Comparison of ENCODE assay signal across 11 cellular contexts in genomic region chr9:133869674-133870419, GRCh38.
DNase-seq lines count a peak whose midpoint lies in the region; ATAC-seq and TF ChIP-seq lines count a peak whose summit lies in the region.
"Had no signal": no experiment of that assay in that cellular context is flagged by ENCODE, and none has a peak within 500 bp of the region (broad histone marks: within the 10 kb centered on the region; RNA-seq: fewer than 3 reads in every experiment).

No MANE protein-coding gene starts in this region.

- H3K4me1 ChIP-seq in mesodermal cell (ENCODE audit: control insufficient read depth, insufficient read depth, low read length, poor library complexity, severe bottlenecking), result peaks cover 26% of the 10 kb centered on the region

- TF ChIP-seq CTCF in coronary artery (IDR thresholded peaks at IDR 0.05), result no peak

- H3K9me3 ChIP-seq in mesodermal cell (ENCODE audit: control insufficient read depth, low read length), result peaks cover 8% of the 10 kb centered on the region

- H3K36me3 ChIP-seq in mesodermal cell (ENCODE audit: control insufficient read depth, insufficient read depth, low read length), result peaks cover 8% of the 10 kb centered on the region

- WGBS in mesodermal cell (ENCODE audit: insufficient coverage in 2 of 2), 2 experiments, result 82 to 87% methylated on average over 18 to 20 of the region's 20 CpGs

- peak overlapping the region; percentile 52 for H3K27ac ChIP-seq in mesodermal cell (ENCODE audit: low read depth, low read length, severe bottlenecking)
- H3K27ac ChIP-seq in coronary artery, result no peak overlapping the region

- peak; percentile 92 for DNase-seq in CMK (ENCODE audit: low read depth)
- peak; percentile 61 to 73 for DNase-seq in NCI-H526 (lab: John Stamatoyannopoulos, UW)
- peak; percentile 66 for DNase-seq in activated effector memory CD4-positive, alpha-beta T cell treated with anti-CD3 and anti-CD28 coated beads, Interleukin-2, amount 50 U/mL, for 16 hours
- no peak for DNase-seq in coronary artery (ENCODE audit: low spot score)
- no peak for DNase-seq in kidney tubule cell (ENCODE audit: low spot score)
- DNase-seq in NCI-H2029 (lab: John Stamatoyannopoulos, UW), result no peak
- DNase-seq: DND-41; effector CD4-positive, alpha-beta T cell; NCI-H510A had no signal

- no peak for ATAC-seq in HG02885 (IDR thresholded peaks at IDR 0.05; ENCODE audit: poor library complexity, unreplicated experiment)

- H3K4me3 ChIP-seq in mesodermal cell (ENCODE audit: extremely low read depth, insufficient read depth, low read length, poor library complexity, severe bottlenecking) (no peak overlapping the region), coronary artery (no peak overlapping the region)

Comparison
In these comparisons a context has a peak if more than half of its experiments do, and no peak if none do; other contexts are left out.
1. DNase-seq: peak in CMK (single experiment), NCI-H526 (2 of 2) and activated effector memory CD4-positive, alpha-beta T cell treated with anti-CD3 and anti-CD28 coated beads, Interleukin-2, amount 50 U/mL, for 16 hours (single experiment); none in coronary artery (single experiment), kidney tubule cell (single experiment) and NCI-H2029 (single experiment).